ENCODE assay signal across 8 cellular contexts in the genomic region with DNA sequence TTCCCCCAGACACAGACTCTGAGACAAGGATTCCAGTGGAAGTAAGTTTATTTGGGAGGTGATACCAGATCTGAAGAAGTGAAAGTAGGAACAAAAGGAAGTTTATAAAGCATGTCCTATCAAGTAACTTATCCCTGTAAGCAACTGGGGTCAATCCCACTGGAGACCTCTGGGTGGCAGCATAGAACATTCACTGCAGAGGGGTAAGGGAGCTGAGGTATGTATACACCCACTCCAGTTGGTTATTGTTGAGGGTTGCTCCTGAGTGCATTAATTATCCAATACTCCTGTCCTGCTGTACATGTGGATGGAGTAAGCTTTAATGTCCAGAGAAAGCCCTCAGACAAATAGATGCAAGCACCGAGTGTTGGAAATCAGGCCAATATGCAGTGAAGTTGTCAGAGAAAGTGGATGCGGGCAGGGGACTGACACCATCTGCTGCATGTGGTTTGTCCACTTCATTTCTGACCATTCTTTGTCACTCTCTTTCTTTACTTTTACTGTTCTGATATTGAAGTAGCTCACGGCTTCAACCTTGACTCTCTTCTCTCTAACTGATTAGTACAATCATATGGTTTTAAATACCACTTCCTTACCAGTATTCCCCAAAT. TPM values are rescaled to one million over a fixed set of nuclear protein-coding genes. Genes with fewer than 3 reads are reported as not detected.
A peak's percentile ranks its signal among the peaks of the same experiment; 100 is the strongest.
DNase-seq lines count a peak whose midpoint lies in the region; ATAC-seq and TF ChIP-seq lines count a peak whose summit lies in the region.

No MANE protein-coding gene starts in this region.

- 87 to 97% methylated on average over 3 of the region's 3 CpGs for WGBS in testis, 2 donors

- ATAC-seq in GM19395 (IDR thresholded peaks at IDR 0.05; ENCODE audit: unreplicated experiment) (no peak), GM21737 (IDR thresholded peaks at IDR 0.05; ENCODE audit: unreplicated experiment) (no peak)

- no peak overlapping the region for H3K27ac ChIP-seq in testis

- no peaks in the 10 kb centered on the region for H3K36me3 ChIP-seq in testis (ENCODE audit: low read depth, missing control alignments)

- peak in 2 of 3 experiments; percentile 48 to 55 for TF ChIP-seq CTCF in testis (IDR thresholded peaks at IDR 0.05)

- H3K27me3 ChIP-seq in testis, result no peaks in the 10 kb centered on the region

- intact Hi-C loops in testis (cut with DNase I; ENCODE audit: low total_unique reads), result loop anchor here (10.0 kb wide), 1 partner anchor 59 kb away; no protein-coding TSS in a partner anchor

- no peak overlapping the region for H3K4me3 ChIP-seq in testis

- DNase-seq in NCI-H524 (lab: John Stamatoyannopoulos, UW) (peak; percentile 37 to 66), NCI-H524 treated with DMSO at 0.1 percent for 48 hours (lab: John Stamatoyannopoulos, UW) (no peak), NAMALWA (ENCODE audit: low spot score) (peak; percentile 79), activated T-cell treated with anti-CD3 and anti-CD28 coated beads for 4 hours (peak; percentile 12), iPS-NIHi11 (ENCODE audit: low spot score) (peak; percentile 73), testis (peak; percentile 56)

- no peak for TF ChIP-seq POLR2A in testis (IDR thresholded peaks at IDR 0.05)

- H3K9me3 ChIP-seq in testis, result no peaks in the 10 kb centered on the region

- H3K4me1 ChIP-seq in testis, result no peaks in the 10 kb centered on the region

RNA-seq across cellular contexts. Expression of a gene that starts 46.7 kb away (rescaled TPM):
- 10 to 100 TPM; 11.4 to 16.8 TPM for total RNA-seq in testis
- 16.1 TPM for polyA plus RNA-seq in testis (ENCODE audit: insufficient read depth, low read depth, low replicate concordance)

RNA-seq across cellular contexts. Expression of a gene that starts 46.9 kb away (rescaled TPM):
- total RNA-seq in testis, result 10 to 100 TPM in 1 of 2 donors, 1 to 10 TPM in 1; 6.7 to 12.3 TPM
- polyA plus RNA-seq in testis (ENCODE audit: insufficient read depth, low read depth, low replicate concordance), result 9.3 TPM
